In genomic region chr11:47336595-47336994, GRCh38 we compare ENCODE assay signal across 21 cellular contexts. TPM values are rescaled to one million over a fixed set of nuclear protein-coding genes. Genes with fewer than 3 reads are reported as not detected.
DNase-seq lines count a peak whose midpoint lies in the region; ATAC-seq, FAIRE-seq and TF ChIP-seq lines count a peak whose summit lies in the region.
"Had no signal": no experiment of that assay in that cellular context is flagged by ENCODE, and none has a peak within 500 bp of the region (broad histone marks: within the 10 kb centered on the region; RNA-seq: fewer than 3 reads in every experiment).

No MANE protein-coding gene starts in this region.

- no peak for DNase-seq in activated T-cell treated with anti-CD3 and anti-CD28 coated beads, Interleukin-2, amount 50 U/mL, for 24 hours
- no peak for DNase-seq in activated T-cell treated with anti-CD3 and anti-CD28 coated beads for 4 hours
- DNase-seq in A549 (ENCODE audit: low read depth in 1 of 2, low spot score in 1 of 2): no peak
- DNase-seq in endothelial cell (ENCODE audit: low spot score): no peak
- DNase-seq in neural progenitor cell (ENCODE audit: low spot score): peak; percentile 0
- DNase-seq in tibial nerve (ENCODE audit: low spot score in 2 of 2): no peak
- no peak for DNase-seq in pancreas
- DNase-seq: AML-193; CD8-positive, alpha-beta memory T cell; DMS 273 treated with DMSO at 0.1 percent for 48 hours; DMS79; EL; H7 had no signal

- peak overlapping the region; percentile 67 for H3K27ac Mint-ChIP-seq in activated T-cell treated with anti-CD3 and anti-CD28 coated beads, Interleukin-2, amount 50 U/mL, for 24 hours
- peak overlapping the region; percentile 27 for H3K27ac Mint-ChIP-seq in endothelial cell (ENCODE audit: unreplicated experiment)
- no peak overlapping the region for H3K27ac Mint-ChIP-seq in neural progenitor cell
- H3K27ac Mint-ChIP-seq: CD8-positive, alpha-beta memory T cell had no signal

- H3K9ac ChIP-seq in neural progenitor cell: no peak overlapping the region
- H3K9ac ChIP-seq: BLaER1 had no signal

- TF ChIP-seq CTCF in A549 (IDR thresholded peaks at IDR 0.05) (no peak), endothelial cell (IDR thresholded peaks at IDR 0.05; ENCODE audit: unreplicated experiment) (no peak), neural progenitor cell (IDR thresholded peaks at IDR 0.05) (no peak), tibial nerve (IDR thresholded peaks at IDR 0.05) (no peak), pancreas (IDR thresholded peaks at IDR 0.05) (no peak)

- no peak for TF ChIP-seq RAD21 in A549 (conservative IDR thresholded peaks at IDR 0.05 in 1 of 2, IDR thresholded peaks at IDR 0.05 in 1 of 2)

- no peak overlapping the region for H3K4me3 ChIP-seq in A549
- H3K4me3 ChIP-seq in neural progenitor cell: no peak overlapping the region
- H3K4me3 ChIP-seq in tibial nerve: no peak overlapping the region
- no peak overlapping the region for H3K4me3 ChIP-seq in pancreas
- H3K4me3 ChIP-seq: BLaER1, GM23338 had no signal

- H3K9me3 Mint-ChIP-seq in activated T-cell treated with anti-CD3 and anti-CD28 coated beads, Interleukin-2, amount 50 U/mL, for 24 hours: no peaks in the 10 kb centered on the region
- H3K9me3 Mint-ChIP-seq in endothelial cell (ENCODE audit: unreplicated experiment) (no peaks in the 10 kb centered on the region), neural progenitor cell (no peaks in the 10 kb centered on the region)
- H3K9me3 Mint-ChIP-seq: CD8-positive, alpha-beta memory T cell; GM23338; IgD-negative memory B cell had no signal

- TF ChIP-seq POLR2A in A549 (IDR thresholded peaks at IDR 0.05; ENCODE audit: low read length): no peak
- no peak for TF ChIP-seq POLR2A in tibial nerve (IDR thresholded peaks at IDR 0.05)

- no peaks in the 10 kb centered on the region for H3K36me3 Mint-ChIP-seq in activated T-cell treated with anti-CD3 and anti-CD28 coated beads, Interleukin-2, amount 50 U/mL, for 24 hours (ENCODE audit: low read depth)
- H3K36me3 Mint-ChIP-seq in endothelial cell (ENCODE audit: low read depth, unreplicated experiment) (no peaks in the 10 kb centered on the region), neural progenitor cell (no peaks in the 10 kb centered on the region)
- H3K36me3 Mint-ChIP-seq: CD8-positive, alpha-beta memory T cell; IgD-negative memory B cell had no signal

- H4K20me1 ChIP-seq in neural progenitor cell (ENCODE audit: low read depth): no peaks in the 10 kb centered on the region
- H4K20me1 ChIP-seq: BLaER1 had no signal

- POLR2A ChIA-PET in A549 (lab: Yijun Ruan, JAX): interaction anchor here (1.4 kb wide), 1 partner anchor 18 kb away, joined by 4 read pairs; no protein-coding TSS in a partner anchor

- ATAC-seq in A549: no peak
- no peak for ATAC-seq in GM18520 (IDR thresholded peaks at IDR 0.05; ENCODE audit: unreplicated experiment)
- ATAC-seq in pancreas: no peak

- H3K27me3 Mint-ChIP-seq in activated T-cell treated with anti-CD3 and anti-CD28 coated beads, Interleukin-2, amount 50 U/mL, for 24 hours: no peaks in the 10 kb centered on the region
- H3K27me3 Mint-ChIP-seq in endothelial cell (ENCODE audit: unreplicated experiment): peaks cover 14% of the 10 kb centered on the region
- H3K27me3 Mint-ChIP-seq in neural progenitor cell (ENCODE audit: insufficient read depth, low read depth): peaks cover 6% of the 10 kb centered on the region
- H3K27me3 Mint-ChIP-seq: IgD-negative memory B cell had no signal

- no peaks in the 10 kb centered on the region for H3K4me1 Mint-ChIP-seq in activated T-cell treated with anti-CD3 and anti-CD28 coated beads, Interleukin-2, amount 50 U/mL, for 24 hours (ENCODE audit: low read depth)
- H3K4me1 Mint-ChIP-seq in endothelial cell (ENCODE audit: unreplicated experiment) (no peaks in the 10 kb centered on the region), neural progenitor cell (peaks cover 12% of the 10 kb centered on the region)
- H3K4me1 Mint-ChIP-seq: CD8-positive, alpha-beta memory T cell; GM23338; IgD-negative memory B cell had no signal

- H3K4me3 Mint-ChIP-seq in activated T-cell treated with anti-CD3 and anti-CD28 coated beads, Interleukin-2, amount 50 U/mL, for 24 hours: no peak overlapping the region
- H3K4me3 Mint-ChIP-seq in endothelial cell (ENCODE audit: unreplicated experiment) (no peak overlapping the region), neural progenitor cell (no peak overlapping the region)
- H3K4me3 Mint-ChIP-seq: CD8-positive, alpha-beta memory T cell; GM23338; IgD-negative memory B cell had no signal

- H3K4me2 ChIP-seq in A549 (no peak overlapping the region), neural progenitor cell (no peak overlapping the region)
- H3K4me2 ChIP-seq: BLaER1, GM23338 had no signal

- no peaks in the 10 kb centered on the region for H3K79me2 ChIP-seq in neural progenitor cell (ENCODE audit: low read depth)

- no peaks in the 10 kb centered on the region for H3F3A ChIP-seq in neural progenitor cell (ENCODE audit: low read depth)

- H3K27me3 ChIP-seq in neural progenitor cell (no peaks in the 10 kb centered on the region), tibial nerve (no peaks in the 10 kb centered on the region), pancreas (no peaks in the 10 kb centered on the region)
- H3K27me3 ChIP-seq: BLaER1 had no signal

- no peak overlapping the region for H2AFZ ChIP-seq in neural progenitor cell (replicated peaks)

- intact Hi-C loops in pancreas (cut with DNase I): no loop called here

- H3K9me3 ChIP-seq in A549: no peaks in the 10 kb centered on the region
- H3K9me3 ChIP-seq in neural progenitor cell (ENCODE audit: low read depth): no peaks in the 10 kb centered on the region
- no peaks in the 10 kb centered on the region for H3K9me3 ChIP-seq in tibial nerve
- no peaks in the 10 kb centered on the region for H3K9me3 ChIP-seq in pancreas
- H3K9me3 ChIP-seq: BLaER1 had no signal

- H3K4me1 ChIP-seq in A549: peaks cover 10% of the 10 kb centered on the region; the same call in 2 of the 3 replicates
- no peaks in the 10 kb centered on the region for H3K4me1 ChIP-seq in neural progenitor cell
- no peaks in the 10 kb centered on the region for H3K4me1 ChIP-seq in tibial nerve
- H3K4me1 ChIP-seq in pancreas: no peaks in the 10 kb centered on the region

- H3K27ac ChIP-seq in A549: peak overlapping the region; percentile 24 to 74
- H3K27ac ChIP-seq in neural progenitor cell: no peak overlapping the region
- no peak overlapping the region for H3K27ac ChIP-seq in tibial nerve
- H3K27ac ChIP-seq in pancreas: no peak overlapping the region
- H3K27ac ChIP-seq: 22Rv1, BLaER1 had no signal

- TF ChIP-seq EP300 in A549 (IDR thresholded peaks at IDR 0.05): no peak
- TF ChIP-seq EP300 in tibial nerve (IDR thresholded peaks at IDR 0.05): no peak

- WGBS in A549 (ENCODE audit: missing lambda C conversion rate): 73% methylated on average over 4 of the region's 4 CpGs
- WGBS in tibial nerve, 2 donors: 93 to 95% methylated on average over 4 of the region's 4 CpGs
- 76 to 90% methylated on average over 4 of the region's 4 CpGs for WGBS in pancreas, 2 donors

- no peak for FAIRE-seq in A549 (lab: Jason Lieb, UNC)
- no peak for FAIRE-seq in pancreas (lab: Jason Lieb, UNC)
- FAIRE-seq: G401.6, GM12891 had no signal

- CTCF ChIA-PET in A549 (lab: Yijun Ruan, JAX): interaction anchor here (0.7 to 2.9 kb wide), 6 partner anchors 10 to 109 kb away, joined by 3 to 9 read pairs (median 4); no protein-coding TSS in a partner anchor

- H3K36me3 ChIP-seq in neural progenitor cell (no peaks in the 10 kb centered on the region), tibial nerve (peaks cover 0 to 4% (median 0%) of the 10 kb centered on the region in 3 donors), pancreas (no peaks in the 10 kb centered on the region)

TF ChIP-seq in A549, 52 proteins besides CTCF, POLR2A, EP300 and RAD21 (continues in another document):
- TF ChIP-seq MAFK (IDR thresholded peaks at IDR 0.05; ENCODE audit: partially characterized antibody) (no peak), FOSL2 (IDR thresholded peaks at IDR 0.05) (no peak), FOSL2 (CRISPR knock-in tag; IDR thresholded peaks at IDR 0.05) (no peak), ELK1 (IDR thresholded peaks at IDR 0.05; ENCODE audit: low read depth, low read length) (no peak), HES2 (IDR thresholded peaks at IDR 0.05) (no peak), FOXS1 (CRISPR knock-in tag; IDR thresholded peaks at IDR 0.05) (no peak)

RNA-seq across cellular contexts. Expression of gene MYBPC3, which starts 15.9 kb away (rescaled TPM):
- polyA plus RNA-seq in A549 (2011; rRNA removed) (0.06 and 0.07 TPM in 2 replicates), A549 (2017; fragmentation: RNase III; extraction: RNeasy Plus Mini Kit Qiagen cat#74134 plus additional on column Dnase treatment) (0.04 to 0.07 TPM (median 0.05 TPM) in 3 replicates), pancreas (under 1 TPM; 0.14 to 0.23 TPM)
- polyA plus RNA-seq in A549 (2012; cell fraction: cytosol; rRNA removed): 0.06 and 0.07 TPM in 2 replicates
- polyA plus RNA-seq in A549 (2012; cell fraction: nucleus; rRNA removed): 0.17 and 0.19 TPM in 2 replicates
- polyA minus RNA-seq in A549 (2011; rRNA and poly(A)+ RNA removed): 0.05 TPM in 1 of 2 replicates, not detected in the other
- total RNA-seq in endothelial cell (ENCODE audit: unreplicated experiment) (not detected), neural progenitor cell (ENCODE audit: low replicate concordance) (0.06 and 0.12 TPM in 2 replicates), tibial nerve (under 1 TPM in 2 of 4 donors, not detected in 2; 0.21 to 0.60 TPM), pancreas (1 to 10 TPM in 1 of 6 donors, under 1 TPM in 3, not detected in 2; 0.06 to 1.0 (median 0.09) TPM)
- total RNA-seq: CD8-positive, alpha-beta memory T cell; GM23338; H7; HT-29 had no signal
- polyA plus RNA-seq: CD8-positive, alpha-beta memory T cell; GM23338; IgD-negative memory B cell had no signal

RNA-seq across cellular contexts. Expression of gene SPI1, which starts 41.8 kb away (rescaled TPM):
- polyA plus RNA-seq in A549 (2011; rRNA removed) (not detected in 2 replicates), A549 (2017; fragmentation: RNase III; extraction: RNeasy Plus Mini Kit Qiagen cat#74134 plus additional on column Dnase treatment) (0.07 to 0.21 TPM (median 0.14 TPM) in 3 replicates), pancreas (1 to 10 TPM; 4.7 to 7.6 TPM)
- polyA plus RNA-seq in A549 (2012; cell fraction: cytosol; rRNA removed): 0.07 and 0.09 TPM in 2 replicates
- polyA plus RNA-seq in A549 (2012; cell fraction: nucleus; rRNA removed): 0.28 TPM in 1 of 2 replicates, not detected in the other
- not detected in 2 replicates for polyA minus RNA-seq in A549 (2011; rRNA and poly(A)+ RNA removed)
- total RNA-seq in endothelial cell (ENCODE audit: unreplicated experiment) (not detected), neural progenitor cell (ENCODE audit: low replicate concordance) (not detected in 2 replicates), tibial nerve (10 to 100 TPM; 18.8 to 73.5 (median 25.2) TPM), pancreas (10 to 100 TPM in 2 of 6 donors, 1 to 10 TPM in 4; 1.0 to 24.2 (median 4.5) TPM)
- total RNA-seq: GM23338, HT-29 had no signal
- polyA plus RNA-seq: CD8-positive, alpha-beta memory T cell had no signal

Comparison
In these comparisons a context has a peak if more than half of its experiments do, and no peak if none do; other contexts are left out.
1. H3K27ac ChIP-seq: peak in A549 (2 of 2); none in neural progenitor cell (single experiment), tibial nerve (0 of 4) and pancreas (0 of 4).